ENCODE assay signal across 10 cellular contexts in genomic region chr13:21402586-21403307, GRCh38. TPM values are rescaled to one million over a fixed set of nuclear protein-coding genes. Genes with fewer than 3 reads are reported as not detected.
DNase-seq lines count a peak whose midpoint lies in the region; ATAC-seq and TF ChIP-seq lines count a peak whose summit lies in the region.
"Had no signal": no experiment of that assay in that cellular context is flagged by ENCODE, and none has a peak within 500 bp of the region (broad histone marks: within the 10 kb centered on the region; RNA-seq: fewer than 3 reads in every experiment).

No MANE protein-coding gene starts in this region.

- no peak overlapping the region for H2BK120ac ChIP-seq in trophoblast cell (ENCODE audit: insufficient read depth, low read length, poor library complexity)

- H3K27me3 Mint-ChIP-seq in T-helper 2 cell treated with Interferon-gamma antibody and Interleukin-4, amounts not matched to agents 5 μg/mL and 100 μg/mL, for 36 hours (ENCODE audit: low read depth): no peaks in the 10 kb centered on the region
- H3K27me3 Mint-ChIP-seq in natural killer cell (ENCODE audit: low read depth in 2 of 2): no peaks in the 10 kb centered on the region

- no peaks in the 10 kb centered on the region for H3K79me2 ChIP-seq in trophoblast cell (ENCODE audit: control insufficient read depth, insufficient read depth, low read length, poor library complexity)

- no peak overlapping the region for H3K23ac ChIP-seq in trophoblast cell (ENCODE audit: low read length)

- no peaks in the 10 kb centered on the region for H3K36me3 ChIP-seq in vagina
- H3K36me3 ChIP-seq in trophoblast cell (ENCODE audit: control insufficient read depth in 1 of 2, insufficient read depth in 2 of 2, low read length in 2 of 2): peaks cover 10 to 17% of the 10 kb centered on the region in 2 experiments

- TF ChIP-seq POLR2A in vagina (IDR thresholded peaks at IDR 0.05): no peak

- peak; percentile 44 to 79 (median 74) for ATAC-seq in natural killer cell

- H3K27me3 ChIP-seq in vagina (no peaks in the 10 kb centered on the region), trophoblast cell (ENCODE audit: insufficient read depth, low read length) (no peaks in the 10 kb centered on the region)
- H3K27me3 ChIP-seq: tibial nerve had no signal

- H2AFZ ChIP-seq in trophoblast cell (ENCODE audit: insufficient read depth, low read length, poor library complexity): no peak overlapping the region

- DNase-seq in T-helper 2 cell treated with Interferon-gamma antibody and Interleukin-4, amounts not matched to agents 5 μg/mL and 100 μg/mL, for 36 hours (ENCODE audit: low spot score): no peak
- DNase-seq in T-helper 2 cell (no peak), NCI-H226 (peak; percentile 4), choroid plexus epithelial cell (ENCODE audit: low read depth) (peak; percentile 66), natural killer cell (no peak), GM19240 (ENCODE audit: insufficient read length, low spot score) (no peak), vagina (ENCODE audit: extremely low spot score in 2 of 2) (no peak), trophoblast cell (no peak)

- H3K4me3 ChIP-seq in choroid plexus epithelial cell (ENCODE audit: low read depth, low read length): no peak overlapping the region
- no peak overlapping the region for H3K4me3 ChIP-seq in vagina
- no peak overlapping the region for H3K4me3 ChIP-seq in trophoblast cell (ENCODE audit: low read depth, low read length)
- H3K4me3 ChIP-seq: SK-N-MC, tibial nerve had no signal

- no peak overlapping the region for H3K4ac ChIP-seq in trophoblast cell (ENCODE audit: low read depth, low read length)

- WGBS in trophoblast cell (ENCODE audit: extremely low coverage, insufficient coverage, insufficient read length): no CpG with 5 or more reads among the region's 3 CpGs

- H3K27ac ChIP-seq in vagina (no peak overlapping the region), trophoblast cell (ENCODE audit: low read depth, low read length) (no peak overlapping the region)
- H3K27ac ChIP-seq: SK-N-MC, tibial nerve had no signal

- peaks cover 60% of the 10 kb centered on the region for H3K36me3 Mint-ChIP-seq in T-helper 2 cell treated with Interferon-gamma antibody and Interleukin-4, amounts not matched to agents 5 μg/mL and 100 μg/mL, for 36 hours (ENCODE audit: low read depth)
- no peaks in the 10 kb centered on the region for H3K36me3 Mint-ChIP-seq in natural killer cell

- peaks cover 19% of the 10 kb centered on the region for H3K9me3 Mint-ChIP-seq in T-helper 2 cell treated with Interferon-gamma antibody and Interleukin-4, amounts not matched to agents 5 μg/mL and 100 μg/mL, for 36 hours
- H3K9me3 Mint-ChIP-seq in natural killer cell: no peaks in the 10 kb centered on the region

- no peak overlapping the region for H3K4me2 ChIP-seq in trophoblast cell (ENCODE audit: low read length)

- H2AK5ac ChIP-seq in trophoblast cell (ENCODE audit: low read length): no peak overlapping the region

- intact Hi-C loops in natural killer cell (cut with micrococcal nuclease) (no loop called here), vagina (cut with DNase I) (no loop called here)

- H3K14ac ChIP-seq in trophoblast cell (ENCODE audit: low read length): no peak overlapping the region

- no peak overlapping the region for H3K9ac ChIP-seq in trophoblast cell (ENCODE audit: low read length)

- no peak overlapping the region for H2BK5ac ChIP-seq in trophoblast cell (ENCODE audit: low read depth, low read length, poor library complexity)

- no peak for TF ChIP-seq CTCF in choroid plexus epithelial cell (conservative IDR thresholded peaks at IDR 0.05; ENCODE audit: low read depth, low read length)
- no peak for TF ChIP-seq CTCF in natural killer cell (IDR thresholded peaks at IDR 0.05)
- no peak for TF ChIP-seq CTCF in vagina (IDR thresholded peaks at IDR 0.05)

- H4K8ac ChIP-seq in trophoblast cell (ENCODE audit: low read depth, low read length): no peak overlapping the region

- H3K27ac Mint-ChIP-seq in T-helper 2 cell treated with Interferon-gamma antibody and Interleukin-4, amounts not matched to agents 5 μg/mL and 100 μg/mL, for 36 hours: peak overlapping the region; percentile 32
- peak overlapping the region; percentile 73 to 81 for H3K27ac Mint-ChIP-seq in natural killer cell

- no peaks in the 10 kb centered on the region for H3K79me1 ChIP-seq in trophoblast cell (ENCODE audit: low read length)

- H3K9me3 ChIP-seq in vagina (no peaks in the 10 kb centered on the region), trophoblast cell (ENCODE audit: insufficient read depth, low read depth, low read length) (no peaks in the 10 kb centered on the region)
- H3K9me3 ChIP-seq: tibial nerve had no signal

- H3K4me1 ChIP-seq in vagina (no peaks in the 10 kb centered on the region), trophoblast cell (ENCODE audit: control insufficient read depth in 1 of 2, insufficient read depth in 2 of 2, low read length in 2 of 2) (no peaks in the 10 kb centered on the region)

- peaks cover 33% of the 10 kb centered on the region for H3K4me1 Mint-ChIP-seq in T-helper 2 cell treated with Interferon-gamma antibody and Interleukin-4, amounts not matched to agents 5 μg/mL and 100 μg/mL, for 36 hours (ENCODE audit: low read depth)
- peaks cover 33 to 54% of the 10 kb centered on the region in 2 donors for H3K4me1 Mint-ChIP-seq in natural killer cell

- no peak overlapping the region for H3K18ac ChIP-seq in trophoblast cell (ENCODE audit: low read length)

- no peak overlapping the region for H4K12ac ChIP-seq in trophoblast cell (ENCODE audit: low read depth, low read length)

- no peak overlapping the region for H4K91ac ChIP-seq in trophoblast cell (ENCODE audit: low read depth, low read length)

- no peak overlapping the region for H2BK12ac ChIP-seq in trophoblast cell (ENCODE audit: low read length)

- no peak overlapping the region for H3K4me3 Mint-ChIP-seq in T-helper 2 cell treated with Interferon-gamma antibody and Interleukin-4, amounts not matched to agents 5 μg/mL and 100 μg/mL, for 36 hours
- H3K4me3 Mint-ChIP-seq in natural killer cell: no peak overlapping the region

RNA-seq across cellular contexts. Expression of gene ZDHHC20, which starts 56.4 kb away (rescaled TPM):
- total RNA-seq in natural killer cell (100 to 1,000 TPM in 1 of 3 donors, 10 to 100 TPM in 2; 85.1 to 116 (median 93.4) TPM), vagina (54.8 TPM)
- polyA plus RNA-seq in trophoblast cell (2013): 85.4 TPM in 2 replicates

Comparison
In these comparisons a context has a peak if more than half of its experiments do, and no peak if none do; other contexts are left out.
1. DNase-seq: peak in NCI-H226 (single experiment) and choroid plexus epithelial cell (single experiment); none in T-helper 2 cell treated with Interferon-gamma antibody and Interleukin-4, amounts not matched to agents 5 μg/mL and 100 μg/mL, for 36 hours (single experiment), T-helper 2 cell (0 of 5), natural killer cell (single experiment), GM19240 (single experiment), vagina (0 of 2) and trophoblast cell (0 of 2).